8 cellular contexts compared by ENCODE assay signal in genomic region chr3:129249284-129250065, GRCh38. TPM values are rescaled to one million over a fixed set of nuclear protein-coding genes. Genes with fewer than 3 reads are reported as not detected.
DNase-seq lines count a peak whose midpoint lies in the region; ATAC-seq and TF ChIP-seq lines count a peak whose summit lies in the region.

TSS of gene COPG1 (plus strand) at chr3:129249606. CDS start at chr3:129249710, 104 bp downstream.

- DNase-seq in DMS53 treated with DMSO at 0.1 percent for 48 hours (lab: John Stamatoyannopoulos, UW; ENCODE audit: unreplicated experiment) (peak; percentile 53), Karpas-422 (peak; percentile 95), Peyer's patch (peak; percentile 78 to 94 (median 89))
- peak; percentile 82 for DNase-seq in activated T-cell treated with anti-CD3 and anti-CD28 coated beads, Interleukin-2, amount 50 U/mL, for 4 hours
- peak; percentile 77 to 82 for DNase-seq in stimulated activated CD8-positive, alpha-beta memory T cell treated with anti-CD3 and anti-CD28 coated beads, Interleukin-7, amount 100 ng/mL, for 1 hour (ENCODE audit: low read depth in 2 of 2)

- TF ChIP-seq CTCF in Peyer's patch (IDR thresholded peaks at IDR 0.05) = peak in 1 of 6 experiments; percentile 2

- H3K36me3 Mint-ChIP-seq in activated T-cell treated with anti-CD3 and anti-CD28 coated beads, Interleukin-2, amount 50 U/mL, for 4 hours (ENCODE audit: insufficient read depth) = peaks cover 22% of the 10 kb centered on the region

- H3K9me3 ChIP-seq in Karpas-422 (ENCODE audit: low read length) (no peaks in the 10 kb centered on the region), Peyer's patch (no peaks in the 10 kb centered on the region), esophagus (ENCODE audit: control insufficient read depth in 2 of 2, insufficient read depth in 1 of 2, low read depth in 1 of 2, low read length in 1 of 2) (no peaks in the 10 kb centered on the region), muscle layer of colon (ENCODE audit: low read length) (no peaks in the 10 kb centered on the region)

- no peaks in the 10 kb centered on the region for H3K27me3 ChIP-seq in Karpas-422 (ENCODE audit: low read length)
- no peaks in the 10 kb centered on the region for H3K27me3 ChIP-seq in Peyer's patch
- no peaks in the 10 kb centered on the region for H3K27me3 ChIP-seq in esophagus (ENCODE audit: control insufficient read depth in 1 of 2, insufficient read depth in 2 of 2, low read length in 2 of 2)
- no peaks in the 10 kb centered on the region for H3K27me3 ChIP-seq in muscle layer of colon (ENCODE audit: control insufficient read depth in 1 of 2, insufficient read depth in 2 of 2, low read length in 2 of 2)

- H3K4me1 ChIP-seq in Karpas-422 (ENCODE audit: low read length) (peaks cover 28% of the 10 kb centered on the region), Peyer's patch (peaks cover 3 to 25% (median 8%) of the 10 kb centered on the region in 4 donors), esophagus (ENCODE audit: control insufficient read depth in 2 of 2, insufficient read depth in 2 of 2, low read length in 1 of 2) (peaks cover 0 to 11% of the 10 kb centered on the region in 2 donors), muscle layer of colon (ENCODE audit: insufficient read depth, low read length) (peaks cover 28% of the 10 kb centered on the region)

- H3K9ac ChIP-seq in Karpas-422 (ENCODE audit: low read length) = peak within 1 kb of the TSS; percentile 94
- H3K9ac ChIP-seq in muscle layer of colon (ENCODE audit: low read length) = peak within 1 kb of the TSS; percentile 90

- H4K20me1 ChIP-seq in Karpas-422 (ENCODE audit: insufficient read depth, low read depth, low read length) = no peaks in the 10 kb centered on the region

- peak within 1 kb of the TSS; percentile 86 for H3K4me2 ChIP-seq in Karpas-422 (ENCODE audit: low read depth, low read length, poor library complexity, severe bottlenecking)

- H3K27ac ChIP-seq in Karpas-422 (ENCODE audit: low read length) = peak within 1 kb of the TSS; percentile 72
- peak within 1 kb of the TSS; percentile 79 to 90 (median 88) for H3K27ac ChIP-seq in Peyer's patch
- H3K27ac ChIP-seq in esophagus (ENCODE audit: low read depth in 2 of 2, low read length in 1 of 2) = peak within 1 kb of the TSS; percentile 82 to 86
- peak within 1 kb of the TSS; percentile 94 for H3K27ac ChIP-seq in muscle layer of colon (ENCODE audit: low read depth, low read length)

- H3K4me1 Mint-ChIP-seq in activated T-cell treated with anti-CD3 and anti-CD28 coated beads, Interleukin-2, amount 50 U/mL, for 4 hours (ENCODE audit: low read depth) = peaks cover 32% of the 10 kb centered on the region

- no peaks in the 10 kb centered on the region for H3K9me3 Mint-ChIP-seq in activated T-cell treated with anti-CD3 and anti-CD28 coated beads, Interleukin-2, amount 50 U/mL, for 4 hours

- no peaks in the 10 kb centered on the region for H3K9me2 ChIP-seq in Karpas-422 (replicated peaks; ENCODE audit: insufficient read depth, low read length)

- H3K4me3 Mint-ChIP-seq in activated T-cell treated with anti-CD3 and anti-CD28 coated beads, Interleukin-2, amount 50 U/mL, for 4 hours = peak within 1 kb of the TSS; percentile 96

- WGBS in esophagus, 2 donors = 0% methylated on average over 48 of the region's 48 CpGs

- peak; percentile 93 for TF ChIP-seq POLR2A in Peyer's patch (IDR thresholded peaks at IDR 0.05)

- H2AFZ ChIP-seq in Karpas-422 (ENCODE audit: low read length) = peak within 1 kb of the TSS; percentile 77

- H3K36me3 ChIP-seq in Karpas-422 (ENCODE audit: insufficient read depth, low read length) (peaks cover 9% of the 10 kb centered on the region; the same call in 1 of the 2 replicates), Peyer's patch (peaks cover 0 to 33% (median 0%) of the 10 kb centered on the region in 3 donors), esophagus (ENCODE audit: control insufficient read depth in 2 of 2, insufficient read depth in 2 of 2, low read length in 1 of 2) (peaks cover 4 to 6% of the 10 kb centered on the region in 2 donors), muscle layer of colon (ENCODE audit: insufficient read depth, low read length) (peaks cover 15% of the 10 kb centered on the region)

- H3K4me3 ChIP-seq in Karpas-422 (ENCODE audit: low read length) (peak within 1 kb of the TSS; percentile 84), Peyer's patch (peak within 1 kb of the TSS; percentile 84 to 98 (median 88)), esophagus (ENCODE audit: low read depth in 1 of 2, low read length in 2 of 2) (peak within 1 kb of the TSS; percentile 91 to 93), muscle layer of colon (ENCODE audit: low read depth in 1 of 2, low read length in 2 of 2) (peak within 1 kb of the TSS; percentile 69 to 98)

- H3K79me2 ChIP-seq in Karpas-422 (ENCODE audit: low read length) = peaks cover 24% of the 10 kb centered on the region

- no peaks in the 10 kb centered on the region for H3K27me3 Mint-ChIP-seq in activated T-cell treated with anti-CD3 and anti-CD28 coated beads, Interleukin-2, amount 50 U/mL, for 4 hours (ENCODE audit: low read depth)

- peak; percentile 82 for ATAC-seq in GM21786 (IDR thresholded peaks at IDR 0.05; ENCODE audit: unreplicated experiment)
- peak; percentile 89 to 91 for ATAC-seq in activated T-cell treated with anti-CD3 and anti-CD28 coated beads, Interleukin-2, amount 50 U/mL, for 4 hours

RNA-seq across cellular contexts. Expression of gene COPG1, which starts in this region (rescaled TPM):
- 88.1 and 108 TPM in 2 replicates for total RNA-seq in Karpas-422 (2014; rRNA removed; shearing (Covaris generic); ENCODE audit: low replicate concordance)
- 100 to 1,000 TPM; 120 to 220 (median 176) TPM for total RNA-seq in Peyer's patch
- 100 to 1,000 TPM; 144 to 163 (median 151) TPM for total RNA-seq in activated T-cell treated with anti-CD3 and anti-CD28 coated beads, Interleukin-2, amount 50 U/mL, for 4 hours
- 10 to 100 TPM; 75.6 TPM for polyA plus RNA-seq in esophagus

Comparison
In these comparisons a context has a peak if more than half of its experiments do, and no peak if none do; other contexts are left out.
1. Peak in every context shown above with its lines: DNase-seq, ATAC-seq, H3K4me3 ChIP-seq and H3K27ac ChIP-seq.